Comparison of ENCODE assay signal across 9 cellular contexts in the genomic region with DNA sequence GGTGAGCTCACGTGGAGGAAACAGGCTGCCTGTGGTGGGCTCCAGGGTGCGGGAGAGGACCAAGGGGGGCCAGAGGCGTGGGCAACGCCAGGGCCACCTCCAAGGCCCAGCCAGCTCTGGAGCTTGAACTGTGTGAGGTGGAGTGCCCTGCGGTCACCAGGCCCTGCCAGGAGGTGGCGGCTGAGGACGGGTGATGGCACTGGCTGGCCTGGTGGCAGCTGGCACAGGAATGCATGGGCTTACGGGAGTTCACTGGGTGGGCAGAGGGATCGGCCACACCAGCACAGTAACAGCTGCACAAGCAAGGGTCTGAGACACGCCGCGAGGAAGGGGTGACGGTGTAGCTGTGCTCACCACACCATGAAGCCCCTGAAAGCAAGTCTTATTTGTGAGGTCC. TPM values are rescaled to one million over a fixed set of nuclear protein-coding genes. Genes with fewer than 3 reads are reported as not detected.
DNase-seq lines count a peak whose midpoint lies in the region; ATAC-seq, FAIRE-seq and TF ChIP-seq lines count a peak whose summit lies in the region.
"Had no signal": no experiment of that assay in that cellular context is flagged by ENCODE, and none has a peak within 500 bp of the region (broad histone marks: within the 10 kb centered on the region; RNA-seq: fewer than 3 reads in every experiment).

No MANE protein-coding gene starts in this region.

- no peak overlapping the region for H3K4ac ChIP-seq in H1 (replicated peaks; ENCODE audit: insufficient read length, low read depth, low read length)

- no peaks in the 10 kb centered on the region for H3F3A ChIP-seq in Loucy (ENCODE audit: low read depth)

- no peak overlapping the region for H3K9ac ChIP-seq in Loucy (ENCODE audit: low read depth, low read length, poor library complexity, severe bottlenecking)
- no peak overlapping the region for H3K9ac ChIP-seq in H1 (replicated peaks in 1 of 4; ENCODE audit: extremely low read depth in 1 of 4, low read depth in 3 of 4, low read length in 3 of 4)

- 90% methylated on average over 11 of the region's 13 CpGs; no CpG with 5 or more reads in 1 of the 2 experiments for WGBS in H1 (ENCODE audit: extremely low coverage in 1 of 2, insufficient coverage in 1 of 2, insufficient read length in 1 of 2, insufficient replicate concordance in 2 of 2, low coverage in 1 of 2, low lambda C conversion rate in 2 of 2, missing lambda C conversion rate in 1 of 2), 2 experiments
- 86 to 88% (median 88%) methylated on average over 13 of the region's 13 CpGs for WGBS in ovary, 3 donors

- H2BK12ac ChIP-seq in H1 (ENCODE audit: low read depth, low read length) = no peak overlapping the region

- H3K4me3 ChIP-seq in Loucy (ENCODE audit: low read length, poor library complexity, severe bottlenecking) = no peak overlapping the region
- no peak overlapping the region for H3K4me3 ChIP-seq in H1 (ENCODE audit: extremely low read depth in 1 of 4, insufficient read depth in 2 of 4, low read depth in 3 of 4, low read length in 4 of 4)
- H3K4me3 ChIP-seq in ovary = no peak overlapping the region

- CTCF ChIA-PET in H1 (lab: Charles Lee; ENCODE audit: partially characterized antibody) = interaction anchor here (0.5 to 3.2 kb wide), 7 partner anchors 9 to 222 kb away, joined by 3 to 18 read pairs (median 3); no protein-coding TSS in a partner anchor

- peak; percentile 58 to 69; a peak in 3 of 4 replicates for TF ChIP-seq RAD21 in H1 (IDR thresholded peaks at IDR 0.05 in 1 of 2, conservative IDR thresholded peaks at IDR 0.05 in 1 of 2; ENCODE audit: low read depth in 2 of 2, low read length in 2 of 2)

- no peaks in the 10 kb centered on the region for H3K9me3 ChIP-seq in Loucy (ENCODE audit: insufficient read depth, low read depth, low read length)
- peaks cover 0 to 5% of the 10 kb centered on the region in 2 experiments; a peak in 1 of 4 replicates for H3K9me3 ChIP-seq in H1 (ENCODE audit: insufficient read depth in 2 of 2, low read depth in 1 of 2, low read length in 1 of 2)
- no peaks in the 10 kb centered on the region for H3K9me3 ChIP-seq in ovary

- POLR2A ChIA-PET in H1 (lab: Charles Lee; ENCODE audit: partially characterized antibody) = interaction anchor here (0.5 kb wide), 1 partner anchor 26 kb away, joined by 3 read pairs; no protein-coding TSS in a partner anchor

- H4K20me1 ChIP-seq in Loucy (ENCODE audit: insufficient read depth, low read length, poor library complexity, severe bottlenecking) (no peaks in the 10 kb centered on the region), H1 (replicated peaks in 1 of 2; ENCODE audit: control insufficient read depth in 1 of 2, insufficient read depth in 2 of 2, low read length in 2 of 2) (peaks cover 11 to 18% of the 10 kb centered on the region in 2 experiments)

- H4K91ac ChIP-seq in H1 (replicated peaks; ENCODE audit: insufficient read length, low read length) = no peak overlapping the region

- FAIRE-seq in H1 (lab: Jason Lieb, UNC) = no peak
- FAIRE-seq: endothelial cell of umbilical vein had no signal

- no peak overlapping the region for H3K56ac ChIP-seq in H1 (replicated peaks; ENCODE audit: insufficient read length, low read depth, low read length)

- no peak overlapping the region for H2BK15ac ChIP-seq in H1 (ENCODE audit: low read length)

- no peak overlapping the region for H2BK120ac ChIP-seq in H1 (replicated peaks; ENCODE audit: low read depth, low read length)

- peak; percentile 19 for DNase-seq in EH (ENCODE audit: low read depth)
- DNase-seq in H1 (ENCODE audit: low read depth in 1 of 2, low spot score in 2 of 2) = no peak
- DNase-seq in ovary = peak in 3 of 5 donors; percentile 14 to 28 (median 15)
- DNase-seq in DMS79 (lab: John Stamatoyannopoulos, UW) = no peak
- no peak for DNase-seq in NOMO-1 treated with dmso at 0.1 percent for 144 hours (lab: John Stamatoyannopoulos, UW; ENCODE audit: unreplicated experiment)
- no peak for DNase-seq in DMS153 treated with DMSO at 0.1 percent for 48 hours (lab: John Stamatoyannopoulos, UW; ENCODE audit: unreplicated experiment)

- no peak overlapping the region for H3K14ac ChIP-seq in H1 (ENCODE audit: insufficient read length)

- H3K36me3 ChIP-seq in Loucy (ENCODE audit: insufficient read depth, low read length) (peaks cover 27% of the 10 kb centered on the region; the same call in 1 of the 2 replicates), H1 (ENCODE audit: control insufficient read depth in 2 of 4, insufficient read depth in 4 of 4, low read length in 3 of 4) (peaks cover 0 to 20% (median 3%) of the 10 kb centered on the region in 4 experiments; a peak in 4 of 8 replicates), ovary (no peaks in the 10 kb centered on the region)

- H3K9me2 ChIP-seq in Loucy (replicated peaks; ENCODE audit: low read depth, low read length) = no peaks in the 10 kb centered on the region

- no peak overlapping the region for H2BK5ac ChIP-seq in H1 (ENCODE audit: low read depth, low read length)

- no peak overlapping the region for H2AK5ac ChIP-seq in H1 (ENCODE audit: low read depth, low read length)

- no peak overlapping the region for H2BK20ac ChIP-seq in H1 (ENCODE audit: low read length)

- H3K23ac ChIP-seq in H1 (ENCODE audit: insufficient read length) = no peak overlapping the region

- no peaks in the 10 kb centered on the region for H3K23me2 ChIP-seq in H1 (ENCODE audit: low read depth, low read length)

- no peak overlapping the region for H3K18ac ChIP-seq in H1 (ENCODE audit: extremely low read depth, low read length)

- H3K79me2 ChIP-seq in Loucy (ENCODE audit: insufficient read depth, low read length) = peaks cover 22% of the 10 kb centered on the region; the same call in 1 of the 2 replicates
- H3K79me2 ChIP-seq in H1 (ENCODE audit: control insufficient read depth in 1 of 2, insufficient read depth in 2 of 2, low read length in 2 of 2) = peaks cover 0 to 17% of the 10 kb centered on the region in 2 experiments; a peak in 3 of 4 replicates

- TF ChIP-seq EP300 in H1 (IDR thresholded peaks at IDR 0.05; ENCODE audit: borderline replicate concordance in 1 of 2, low read depth in 2 of 2, low read length in 2 of 2) (no peak), ovary (IDR thresholded peaks at IDR 0.05) (no peak)

- intact Hi-C loops in ovary (cut with DNase I) = no loop called here

- H2AFZ ChIP-seq in Loucy (ENCODE audit: low read length) (no peak overlapping the region), H1 (ENCODE audit: low read length) (no peak overlapping the region)

- peak overlapping the region; percentile 25; the same call in 1 of the 2 replicates for H4K8ac ChIP-seq in H1 (ENCODE audit: extremely low read depth, insufficient read depth, low read length)

- H3K79me1 ChIP-seq in H1 (ENCODE audit: low read depth, low read length) = peaks cover 7% of the 10 kb centered on the region

- TF ChIP-seq CTCF in Loucy (conservative IDR thresholded peaks at IDR 0.05; ENCODE audit: low read length) (peak; percentile 44), H1 (IDR thresholded peaks at IDR 0.05; ENCODE audit: control extremely low read depth in 1 of 3, insufficient read depth in 1 of 3, low read depth in 1 of 3, low read length in 3 of 3) (peak; percentile 47 to 64 (median 56)), ovary (IDR thresholded peaks at IDR 0.05) (no peak)

- H4K5ac ChIP-seq in H1 (ENCODE audit: insufficient read length, low read depth, low read length) = no peak overlapping the region

- TF ChIP-seq POLR2A in H1 (IDR thresholded peaks at IDR 0.05; ENCODE audit: control extremely low read depth in 1 of 2, low read depth in 2 of 2, low read length in 2 of 2) (no peak), ovary (IDR thresholded peaks at IDR 0.05) (no peak)

- H3K4me2 ChIP-seq in Loucy (ENCODE audit: low read depth, low read length, poor library complexity, severe bottlenecking) (no peak overlapping the region), H1 (ENCODE audit: insufficient read depth in 1 of 2, low read depth in 2 of 2, low read length in 2 of 2) (no peak overlapping the region)

- H3K27me3 ChIP-seq in Loucy (ENCODE audit: insufficient read depth, low read length, poor library complexity, severe bottlenecking) (no peaks in the 10 kb centered on the region), H1 (replicated peaks in 1 of 4; ENCODE audit: control insufficient read depth in 3 of 4, extremely low read depth in 1 of 4, insufficient read depth in 3 of 4, low read length in 3 of 4) (no peaks in the 10 kb centered on the region), ovary (no peaks in the 10 kb centered on the region)

- no peak for ATAC-seq in HG03571 (IDR thresholded peaks at IDR 0.05; ENCODE audit: unreplicated experiment)

- H3K27ac ChIP-seq in H1 (ENCODE audit: low read depth, low read length) (no peak overlapping the region), ovary (no peak overlapping the region)

- H3K4me1 ChIP-seq in Loucy (ENCODE audit: insufficient read depth, low read length, poor library complexity, severe bottlenecking) = no peaks in the 10 kb centered on the region
- no peaks in the 10 kb centered on the region for H3K4me1 ChIP-seq in H1 (replicated peaks in 1 of 4; ENCODE audit: control insufficient read depth in 3 of 4, insufficient read depth in 4 of 4, low read length in 3 of 4)
- H3K4me1 ChIP-seq in ovary (ENCODE audit: insufficient read depth) = peaks cover 4% of the 10 kb centered on the region

TF ChIP-seq in H1, 55 proteins besides CTCF, POLR2A, EP300 and RAD21 (continues in another document):
- TF ChIP-seq YY1 (IDR thresholded peaks at IDR 0.05; ENCODE audit: low read depth, low read length) = no peak
- no peak for TF ChIP-seq RNF2 (IDR thresholded peaks at IDR 0.05; ENCODE audit: borderline replicate concordance, low read depth, low read length, missing control alignments, poor library complexity, severe bottlenecking)
- TF ChIP-seq TEAD4 (IDR thresholded peaks at IDR 0.05; ENCODE audit: low read depth, low read length) = no peak
- no peak for TF ChIP-seq JUND (IDR thresholded peaks at IDR 0.05; ENCODE audit: low read length)
- TF ChIP-seq BACH1 (IDR thresholded peaks at IDR 0.05; ENCODE audit: low read length) = no peak
- TF ChIP-seq FOSL1 (IDR thresholded peaks at IDR 0.05; ENCODE audit: insufficient read depth, low read depth, low read length) = no peak
- TF ChIP-seq BRCA1 (IDR thresholded peaks at IDR 0.05; ENCODE audit: low read depth, low read length) = no peak
- TF ChIP-seq CBX8 (IDR thresholded peaks at IDR 0.05; ENCODE audit: borderline replicate concordance, low read depth, low read length) = no peak
- no peak for TF ChIP-seq HDAC6 (IDR thresholded peaks at IDR 0.05; ENCODE audit: low read depth, low read length)

RNA-seq across cellular contexts. Expression of gene TOLLIP, which starts 15.8 kb away (rescaled TPM):
- 23.7 and 28.1 TPM in 2 replicates for total RNA-seq in H1 (2021; fragmentation: NEBNext Ultra II Directional; extraction: Animal tissue kit (Norgen Biotek cat#: 25700))
- polyA plus RNA-seq in H1 (2011; rRNA removed) (34.7 and 43.8 TPM in 2 replicates), ovary (10 to 100 TPM; 14.1 to 25.8 TPM)
- polyA plus RNA-seq in H1 (2011; cell fraction: cytosol; rRNA removed) = 27.0 TPM
- polyA plus RNA-seq in H1 (2011; cell fraction: nucleus; rRNA removed) = 37.5 TPM
- 17.1 to 27.7 TPM (median 23.6 TPM) in 4 replicates for polyA plus RNA-seq in H1 (2012, experiment 1 of 2)
- polyA plus RNA-seq in H1 (2012, experiment 2 of 2) = 15.2 TPM
- polyA plus RNA-seq in H1 (2013, experiment 1 of 2) = 9.5 TPM
- 8.9 TPM for polyA plus RNA-seq in H1 (2013, experiment 2 of 2)
- 15.8 and 29.8 TPM in 2 replicates for polyA minus RNA-seq in H1 (2011; rRNA and poly(A)+ RNA removed)
- polyA minus RNA-seq in H1 (2011; cell fraction: cytosol; rRNA and poly(A)+ RNA removed) = 16.5 TPM
- 31.6 TPM for polyA minus RNA-seq in H1 (2011; cell fraction: nucleus; rRNA and poly(A)+ RNA removed)
- total RNA-seq in ovary = 10 to 100 TPM; 26.1 to 60.8 (median 53.9) TPM

Comparison
In these comparisons a context has a peak if more than half of its experiments do, and no peak if none do; other contexts are left out.
1. DNase-seq: peak in EH (single experiment) and ovary (3 of 5); none in H1 (0 of 2), DMS79 (single experiment), NOMO-1 treated with dmso at 0.1 percent for 144 hours (single experiment) and DMS153 treated with DMSO at 0.1 percent for 48 hours (single experiment).
2. CTCF ChIP-seq: peak in Loucy (single experiment) and H1 (3 of 3); none in ovary (0 of 3).